In genomic region chr6:132490478-132491204, GRCh38 we compare ENCODE assay signal across 10 cellular contexts. TPM values are rescaled to one million over a fixed set of nuclear protein-coding genes. Genes with fewer than 3 reads are reported as not detected.
DNase-seq lines count a peak whose midpoint lies in the region; ATAC-seq and TF ChIP-seq lines count a peak whose summit lies in the region.
"Had no signal": no experiment of that assay in that cellular context is flagged by ENCODE, and none has a peak within 500 bp of the region (broad histone marks: within the 10 kb centered on the region; RNA-seq: fewer than 3 reads in every experiment).

No MANE protein-coding gene starts in this region.

- H3K4me2 ChIP-seq in PC-9 = no peak overlapping the region

- H3K9me3 ChIP-seq in thoracic aorta (no peaks in the 10 kb centered on the region), PC-9 (ENCODE audit: insufficient read depth, low read depth) (no peaks in the 10 kb centered on the region)

- intact Hi-C loops in activated CD4-positive, alpha-beta T cell treated with anti-CD3 and anti-CD28 coated beads for 36 hours (cut with DNase I, micrococcal nuclease) = no loop called here
- intact Hi-C loops in PC-9 (cut with micrococcal nuclease; ENCODE audit: unreplicated experiment) = no loop called here

- H3K9me3 Mint-ChIP-seq in activated CD4-positive, alpha-beta T cell treated with anti-CD3 and anti-CD28 coated beads for 36 hours (ENCODE audit: low read depth) = peaks cover 7% of the 10 kb centered on the region

- no peak for TF ChIP-seq CTCF in fibroblast of mammary gland (conservative IDR thresholded peaks at IDR 0.05; ENCODE audit: control insufficient read depth, insufficient read depth, low read depth, low read length)
- TF ChIP-seq CTCF in thoracic aorta (IDR thresholded peaks at IDR 0.05) = no peak
- no peak for TF ChIP-seq CTCF in brain microvascular endothelial cell (IDR thresholded peaks at IDR 0.05; ENCODE audit: low read depth, low read length, missing control alignments)
- no peak for TF ChIP-seq CTCF in PC-9 (conservative IDR thresholded peaks at IDR 0.05)

- peak; percentile 55 for ATAC-seq in GM19372 (IDR thresholded peaks at IDR 0.05; ENCODE audit: low read depth, unreplicated experiment)
- peak; percentile 45 for ATAC-seq in HG03159 (IDR thresholded peaks at IDR 0.05; ENCODE audit: unreplicated experiment)
- no peak for ATAC-seq in thoracic aorta (ENCODE audit: insufficient number of reproducible peaks, low FRiP score, low read depth)
- no peak for ATAC-seq in activated CD4-positive, alpha-beta T cell treated with anti-CD3 and anti-CD28 coated beads for 36 hours

- no peak overlapping the region for H3K4me3 Mint-ChIP-seq in activated CD4-positive, alpha-beta T cell treated with anti-CD3 and anti-CD28 coated beads for 36 hours
- H3K4me3 Mint-ChIP-seq: T-helper 1 cell treated with Interleukin-12 subunit alpha and Interleukin-12 subunit beta and Interleukin-4 antibody, amounts not matched to agents 30 μg/mL and 1 μg/mL, for 36 hours had no signal

- in situ Hi-C loops in brain microvascular endothelial cell (cut with HindIII; ENCODE audit: low pct_ligation_motif_present, low sequenced_read_pairs) = loop anchor here (25.0 kb wide), 1 partner anchor 203 kb away; no protein-coding TSS in a partner anchor

- no peak overlapping the region for H2AFZ ChIP-seq in PC-9

- no peaks in the 10 kb centered on the region for H3K27me3 ChIP-seq in thoracic aorta (replicated peaks; ENCODE audit: insufficient read depth)
- no peaks in the 10 kb centered on the region for H3K27me3 ChIP-seq in brain microvascular endothelial cell (replicated peaks)
- no peaks in the 10 kb centered on the region for H3K27me3 ChIP-seq in PC-9 (ENCODE audit: insufficient read depth, low read depth)
- H3K27me3 ChIP-seq: cardiac muscle cell had no signal

- BruUV-seq in PC-9 (replicated peaks; lab: Mats Ljungman, UMichigan) = no TSS peak

- POLR2A ChIA-PET in activated CD4-positive, alpha-beta T cell treated with anti-CD3 and anti-CD28 coated beads for 36 hours (lab: Charles Lee) = no interaction called here
- POLR2A ChIA-PET in PC-9 (lab: Charles Lee; ENCODE audit: unreplicated experiment) = no interaction called here

- peaks cover 30% of the 10 kb centered on the region for H3K4me1 Mint-ChIP-seq in activated CD4-positive, alpha-beta T cell treated with anti-CD3 and anti-CD28 coated beads for 36 hours

- no peaks in the 10 kb centered on the region for H3F3A ChIP-seq in PC-9 (ENCODE audit: insufficient read depth, low read depth)

- peaks cover 20% of the 10 kb centered on the region for H3K36me3 Mint-ChIP-seq in activated CD4-positive, alpha-beta T cell treated with anti-CD3 and anti-CD28 coated beads for 36 hours (ENCODE audit: low read depth)

- no peaks in the 10 kb centered on the region for H3K27me3 Mint-ChIP-seq in activated CD4-positive, alpha-beta T cell treated with anti-CD3 and anti-CD28 coated beads for 36 hours

- H4K20me1 ChIP-seq in PC-9 (ENCODE audit: insufficient read depth) = 0 out of 2 replicates have a peak, but pooled peaks cover 4% of the 10 kb centered on the region

- no peaks in the 10 kb centered on the region for H3K9me2 ChIP-seq in PC-9 (ENCODE audit: insufficient read depth)

- H3K27ac ChIP-seq in thoracic aorta (peak overlapping the region; percentile 64), brain microvascular endothelial cell (no peak overlapping the region), PC-9 (no peak overlapping the region)
- H3K27ac ChIP-seq: cardiac muscle cell had no signal

- no peaks in the 10 kb centered on the region for H3K36me3 ChIP-seq in thoracic aorta
- no peaks in the 10 kb centered on the region for H3K36me3 ChIP-seq in brain microvascular endothelial cell (replicated peaks)
- H3K36me3 ChIP-seq in PC-9 (ENCODE audit: low read depth) = no peaks in the 10 kb centered on the region
- H3K36me3 ChIP-seq: cardiac muscle cell had no signal

- H3K4me3 ChIP-seq in fibroblast of mammary gland (ENCODE audit: control insufficient read depth, low read depth, low read length) = no peak overlapping the region
- H3K4me3 ChIP-seq in thoracic aorta = peak overlapping the region; percentile 53
- H3K4me3 ChIP-seq in brain microvascular endothelial cell (ENCODE audit: low read depth, low read length) = no peak overlapping the region
- no peak overlapping the region for H3K4me3 ChIP-seq in PC-9
- H3K4me3 ChIP-seq: cardiac muscle cell had no signal

- peak; percentile 26 for DNase-seq in fibroblast of mammary gland (ENCODE audit: low read depth)
- no peak for DNase-seq in thoracic aorta (ENCODE audit: low spot score)
- DNase-seq in brain microvascular endothelial cell = no peak
- no peak for DNase-seq in activated CD4-positive, alpha-beta T cell treated with anti-CD3 and anti-CD28 coated beads for 36 hours
- DNase-seq in PC-9 = no peak
- DNase-seq in putamen (ENCODE audit: low spot score) = no peak

- no peak overlapping the region for H3K27ac Mint-ChIP-seq in activated CD4-positive, alpha-beta T cell treated with anti-CD3 and anti-CD28 coated beads for 36 hours
- H3K27ac Mint-ChIP-seq: T-helper 1 cell treated with Interleukin-12 subunit alpha and Interleukin-12 subunit beta and Interleukin-4 antibody, amounts not matched to agents 30 μg/mL and 1 μg/mL, for 36 hours had no signal

- peaks cover 37 to 46% of the 10 kb centered on the region in 2 donors for H3K4me1 ChIP-seq in thoracic aorta (ENCODE audit: control insufficient read depth in 1 of 2, low read depth in 2 of 2)
- H3K4me1 ChIP-seq in PC-9 (replicated peaks; ENCODE audit: insufficient read depth) = no peaks in the 10 kb centered on the region

- CTCF ChIA-PET in activated CD4-positive, alpha-beta T cell treated with anti-CD3 and anti-CD28 coated beads for 36 hours (lab: Charles Lee) = interaction anchor here (1.2 to 10.5 kb wide), 2 partner anchors 40 to 211 kb away, joined by 3 to 228 read pairs; no protein-coding TSS in a partner anchor
- CTCF ChIA-PET in PC-9 (lab: Charles Lee) = interaction anchor here (0.5 kb wide), 1 partner anchor 335 kb away, joined by 5 read pairs; no protein-coding TSS in a partner anchor

- H3K79me2 ChIP-seq in PC-9 (ENCODE audit: low read depth) = 0 out of 2 replicates have a peak, but pooled peaks cover 5% of the 10 kb centered on the region

RNA-seq across cellular contexts. Expression of gene STX7, which starts 22.3 kb away (rescaled TPM):
- total RNA-seq in thoracic aorta = 10 to 100 TPM; 46.2 to 64.0 TPM
- total RNA-seq in activated CD4-positive, alpha-beta T cell treated with anti-CD3 and anti-CD28 coated beads for 36 hours = 10 to 100 TPM; 13.3 to 20.3 TPM
- 33.3 and 40.7 TPM in 2 replicates for total RNA-seq in PC-9 (2021)

RNA-seq across cellular contexts. Expression of gene TAAR9, which starts 47.4 kb away (rescaled TPM):
- total RNA-seq in thoracic aorta (not detected), PC-9 (2021) (not detected in 2 replicates)
- total RNA-seq in activated CD4-positive, alpha-beta T cell treated with anti-CD3 and anti-CD28 coated beads for 36 hours = not detected
- total RNA-seq: cardiac muscle cell had no signal

Comparison
In these comparisons a context has a peak if more than half of its experiments do, and no peak if none do; other contexts are left out.
1. ATAC-seq: peak in GM19372 (single experiment) and HG03159 (single experiment); none in thoracic aorta (single experiment) and activated CD4-positive, alpha-beta T cell treated with anti-CD3 and anti-CD28 coated beads for 36 hours (single experiment).
2. H3K27ac ChIP-seq: peak in thoracic aorta (2 of 2); none in brain microvascular endothelial cell (single experiment) and PC-9 (single experiment).